Comparison of ENCODE assay signal across 23 cellular contexts in genomic region chr2:128578406-128579385, GRCh38.
DNase-seq lines count a peak whose midpoint lies in the region; ATAC-seq, FAIRE-seq and TF ChIP-seq lines count a peak whose summit lies in the region.
"Had no signal": no experiment of that assay in that cellular context is flagged by ENCODE, and none has a peak within 500 bp of the region (broad histone marks: within the 10 kb centered on the region; RNA-seq: fewer than 3 reads in every experiment).

No MANE protein-coding gene starts in this region.

- H3K4me1 ChIP-seq in adipocyte (ENCODE audit: control insufficient read depth, insufficient read depth, low read length) (peaks cover 3% of the 10 kb centered on the region), small intestine (ENCODE audit: control insufficient read depth in 2 of 2, insufficient read depth in 1 of 2, low read depth in 1 of 2, low read length in 1 of 2) (peaks cover 0 to 6% of the 10 kb centered on the region in 2 donors)
- H3K4me1 ChIP-seq: esophagus squamous epithelium had no signal

- H3K27me3 Mint-ChIP-seq in activated naive CD4-positive, alpha-beta T cell treated with anti-CD3 and anti-CD28 coated beads, Interleukin-2, amount 10 ng/mL, durations not matched to agents 7 days and 5 days: no peaks in the 10 kb centered on the region

- no peak overlapping the region for H3K9ac ChIP-seq in adipocyte (ENCODE audit: low read length)

- H3K27ac Mint-ChIP-seq in activated naive CD4-positive, alpha-beta T cell treated with anti-CD3 and anti-CD28 coated beads, Interleukin-2, amount 10 ng/mL, durations not matched to agents 7 days and 5 days: no peak overlapping the region
- H3K27ac Mint-ChIP-seq: CD4-positive, alpha-beta T cell; progenitor cell of endocrine pancreas; stimulated activated naive B cell treated with anti-CD40 and anti-IgM and Interleukin-4, amounts not matched to agents 10 μg/mL and 1 μg/mL and 100 μg/mL, for 72 hours had no signal

- H3K9me3 ChIP-seq in adipocyte (ENCODE audit: control insufficient read depth, low read length) (no peaks in the 10 kb centered on the region), small intestine (ENCODE audit: control insufficient read depth, low read depth) (no peaks in the 10 kb centered on the region)
- H3K9me3 ChIP-seq: esophagus squamous epithelium, thoracic aorta had no signal

- WGBS in small intestine, 3 donors: 22 to 62% (median 43%) methylated on average over 9 to 10 of the region's 10 CpGs

- no peak for TF ChIP-seq CTCF in HFF-Myc (IDR thresholded peaks at IDR 0.05; ENCODE audit: low read depth, low read length, missing control alignments)
- TF ChIP-seq CTCF in dorsolateral prefrontal cortex (IDR thresholded peaks at IDR 0.05 in 54 of 56, conservative IDR thresholded peaks at IDR 0.05 in 2 of 56; ENCODE audit: low read depth in 1 of 56, partially characterized antibody in 56 of 56): no peak

- H3K27me3 ChIP-seq in adipocyte (replicated peaks; ENCODE audit: control insufficient read depth, insufficient read depth, low read length) (no peaks in the 10 kb centered on the region), small intestine (ENCODE audit: control insufficient read depth in 2 of 2, insufficient read depth in 2 of 2, low read length in 2 of 2) (no peaks in the 10 kb centered on the region), dorsolateral prefrontal cortex (peaks cover 0 to 3% (median 0%) of the 10 kb centered on the region in 45 donors)
- H3K27me3 ChIP-seq: brain microvascular endothelial cell had no signal

- intact Hi-C loops in dorsolateral prefrontal cortex (cut with DNase I): no loop called here

- H3K4me1 Mint-ChIP-seq in activated naive CD4-positive, alpha-beta T cell treated with anti-CD3 and anti-CD28 coated beads, Interleukin-2, amount 10 ng/mL, durations not matched to agents 7 days and 5 days: no peaks in the 10 kb centered on the region
- H3K4me1 Mint-ChIP-seq: stimulated activated naive B cell treated with anti-CD40 and anti-IgM and Interleukin-4, amounts not matched to agents 10 μg/mL and 1 μg/mL and 100 μg/mL, for 72 hours had no signal

- peak; percentile 52 for DNase-seq in HFF-Myc (ENCODE audit: extremely low read depth, low read depth)
- peak; percentile 6 for DNase-seq in adipocyte (ENCODE audit: low read depth)
- DNase-seq in left lobe of liver (ENCODE audit: low spot score): peak; percentile 21
- DNase-seq in small intestine: peak; percentile 64
- no peak for DNase-seq in CD1c-positive myeloid dendritic cell (ENCODE audit: extremely low spot score)
- DNase-seq in dorsolateral prefrontal cortex: no peak
- no peak for DNase-seq in activated naive CD4-positive, alpha-beta T cell treated with anti-CD3 and anti-CD28 coated beads, Interleukin-2, amount 10 ng/mL, durations not matched to agents 7 days and 5 days
- DNase-seq: activated CD4-positive, alpha-beta T cell treated with anti-CD3 and anti-CD28 coated beads, Interleukin-2, amount 50 U/mL, for 48 hours; activated CD4-positive, CD25-positive, alpha-beta regulatory T cell; activated naive CD4-positive, alpha-beta T cell; brain microvascular endothelial cell; effector memory CD4-positive, alpha-beta T cell; esophagus squamous epithelium; KBM-7; NCI-H146; NCI-H510A treated with DMSO at 0.1 percent for 48 hours; stimulated activated naive B cell treated with anti-CD40 and anti-IgM and Interleukin-4, amounts not matched to agents 10 μg/mL and 1 μg/mL and 100 μg/mL, for 72 hours had no signal

- H3K4me3 ChIP-seq in HFF-Myc (replicated peaks; ENCODE audit: low read depth, low read length) (no peak overlapping the region), adipocyte (ENCODE audit: low read length) (no peak overlapping the region), small intestine (ENCODE audit: low read depth in 1 of 2, low read length in 2 of 2) (no peak overlapping the region), dorsolateral prefrontal cortex (no peak overlapping the region)
- H3K4me3 ChIP-seq: esophagus squamous epithelium, smooth muscle cell, thoracic aorta had no signal

- no peak overlapping the region for H3K4me3 Mint-ChIP-seq in activated naive CD4-positive, alpha-beta T cell treated with anti-CD3 and anti-CD28 coated beads, Interleukin-2, amount 10 ng/mL, durations not matched to agents 7 days and 5 days
- H3K4me3 Mint-ChIP-seq: CD4-positive, alpha-beta T cell; stimulated activated naive B cell treated with anti-CD40 and anti-IgM and Interleukin-4, amounts not matched to agents 10 μg/mL and 1 μg/mL and 100 μg/mL, for 72 hours had no signal

- no peak for ATAC-seq in left lobe of liver
- ATAC-seq: Panc1; stimulated activated naive B cell treated with anti-CD40 and anti-IgM and Interleukin-4, amounts not matched to agents 10 μg/mL and 1 μg/mL and 100 μg/mL, for 72 hours had no signal

- H3K36me3 ChIP-seq in adipocyte (ENCODE audit: control insufficient read depth, insufficient read depth, low read length, severe bottlenecking) (no peaks in the 10 kb centered on the region), small intestine (ENCODE audit: control insufficient read depth in 2 of 2, insufficient read depth in 2 of 2, low read length in 2 of 2) (no peaks in the 10 kb centered on the region)
- H3K36me3 ChIP-seq: brain microvascular endothelial cell, esophagus squamous epithelium, thoracic aorta had no signal

- no peaks in the 10 kb centered on the region for H3K9me3 Mint-ChIP-seq in activated naive CD4-positive, alpha-beta T cell treated with anti-CD3 and anti-CD28 coated beads, Interleukin-2, amount 10 ng/mL, durations not matched to agents 7 days and 5 days
- H3K9me3 Mint-ChIP-seq: CD4-positive, alpha-beta T cell; stimulated activated naive B cell treated with anti-CD40 and anti-IgM and Interleukin-4, amounts not matched to agents 10 μg/mL and 1 μg/mL and 100 μg/mL, for 72 hours had no signal

- no peak for FAIRE-seq in small intestine (lab: Jason Lieb, UNC)
- FAIRE-seq: GM19239 had no signal

- CTCF ChIA-PET in activated naive CD4-positive, alpha-beta T cell treated with anti-CD3 and anti-CD28 coated beads, Interleukin-2, amount 10 ng/mL, durations not matched to agents 7 days and 5 days (lab: Charles Lee): no interaction called here

- H3K27ac ChIP-seq in small intestine (ENCODE audit: low read depth in 1 of 2, low read length in 1 of 2): no peak overlapping the region
- H3K27ac ChIP-seq in dorsolateral prefrontal cortex: no peak overlapping the region
- H3K27ac ChIP-seq: brain microvascular endothelial cell, esophagus squamous epithelium, thoracic aorta had no signal

- H3K36me3 Mint-ChIP-seq in activated naive CD4-positive, alpha-beta T cell treated with anti-CD3 and anti-CD28 coated beads, Interleukin-2, amount 10 ng/mL, durations not matched to agents 7 days and 5 days: no peaks in the 10 kb centered on the region
- H3K36me3 Mint-ChIP-seq: stimulated activated naive B cell treated with anti-CD40 and anti-IgM and Interleukin-4, amounts not matched to agents 10 μg/mL and 1 μg/mL and 100 μg/mL, for 72 hours had no signal

Comparison
In these comparisons a context has a peak if more than half of its experiments do, and no peak if none do; other contexts are left out.
1. DNase-seq: peak in HFF-Myc (single experiment), adipocyte (single experiment), left lobe of liver (single experiment) and small intestine (single experiment); none in CD1c-positive myeloid dendritic cell (single experiment), dorsolateral prefrontal cortex (0 of 10) and activated naive CD4-positive, alpha-beta T cell treated with anti-CD3 and anti-CD28 coated beads, Interleukin-2, amount 10 ng/mL, durations not matched to agents 7 days and 5 days (single experiment).